Comparison of ENCODE assay signal across 2 cellular contexts in the genomic region with DNA sequence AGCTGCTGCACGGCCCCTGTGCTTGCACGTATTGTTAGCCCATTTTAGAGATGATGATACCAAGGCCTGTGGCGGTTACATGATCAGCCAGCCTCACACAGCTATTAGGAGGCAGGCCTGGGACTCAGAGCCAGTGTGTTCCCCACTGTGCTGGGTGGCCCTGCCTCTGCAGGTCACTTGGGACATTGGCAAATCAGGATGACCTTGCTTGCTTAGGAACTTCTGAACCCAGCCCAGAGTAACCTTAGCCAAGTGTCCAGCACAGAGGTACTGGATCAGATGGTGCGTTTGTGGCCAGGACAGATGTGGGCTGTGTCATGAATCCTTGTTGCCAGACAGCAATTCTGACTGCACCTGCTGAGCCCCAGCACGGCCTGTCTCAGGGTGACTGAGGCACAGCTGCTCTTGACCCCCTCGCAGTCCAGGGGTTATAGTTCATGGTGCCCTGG.
TF ChIP-seq lines count a peak whose summit lies in the region.

No MANE protein-coding gene starts in this region.

TF ChIP-seq in HEK293, 187 proteins besides CTCF, POLR2A, EP300 and RAD21:
- TF ChIP-seq, protein P1, sequence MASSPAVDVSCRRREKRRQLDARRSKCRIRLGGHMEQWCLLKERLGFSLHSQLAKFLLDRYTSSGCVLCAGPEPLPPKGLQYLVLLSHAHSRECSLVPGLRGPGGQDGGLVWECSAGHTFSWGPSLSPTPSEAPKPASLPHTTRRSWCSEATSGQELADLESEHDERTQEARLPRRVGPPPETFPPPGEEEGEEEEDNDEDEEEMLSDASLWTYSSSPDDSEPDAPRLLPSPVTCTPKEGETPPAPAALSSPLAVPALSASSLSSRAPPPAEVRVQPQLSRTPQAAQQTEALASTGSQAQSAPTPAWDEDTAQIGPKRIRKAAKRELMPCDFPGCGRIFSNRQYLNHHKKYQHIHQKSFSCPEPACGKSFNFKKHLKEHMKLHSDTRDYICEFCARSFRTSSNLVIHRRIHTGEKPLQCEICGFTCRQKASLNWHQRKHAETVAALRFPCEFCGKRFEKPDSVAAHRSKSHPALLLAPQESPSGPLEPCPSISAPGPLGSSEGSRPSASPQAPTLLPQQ (tag by site-specific recombination; IDR thresholded peaks at IDR 0.05), result 0 out of 2 replicates have a peak, but pooled peaks have one; percentile 1
- TF ChIP-seq ZNF664 (tag by site-specific recombination; IDR thresholded peaks at IDR 0.05), result no peak
TF ChIP-seq in HEK293: peak in this region for 1.

TF ChIP-seq in GM12878, 131 proteins besides CTCF, POLR2A, EP300 and RAD21:
- TF ChIP-seq ZNF622 (IDR thresholded peaks at IDR 0.05) (no peak), ATF3 (IDR thresholded peaks at IDR 0.05; ENCODE audit: borderline replicate concordance, extremely low read depth, low read depth, low read length) (no peak), KAT2A (conservative IDR thresholded peaks at IDR 0.05; ENCODE audit: control insufficient read depth, low read depth, low read length) (no peak), ZNF687 (IDR thresholded peaks at IDR 0.05) (no peak), CEBPZ (IDR thresholded peaks at IDR 0.05; ENCODE audit: low read depth, low read length) (no peak), SIX5 (IDR thresholded peaks at IDR 0.05; ENCODE audit: low read depth, low read length, severe bottlenecking) (no peak), RUNX3 (IDR thresholded peaks at IDR 0.05; ENCODE audit: low read length) (no peak), ZBTB40 (IDR thresholded peaks at IDR 0.05; ENCODE audit: borderline replicate concordance) (no peak), RFX5 (IDR thresholded peaks at IDR 0.05; ENCODE audit: low read depth, low read length) (no peak), EED (IDR thresholded peaks at IDR 0.05; ENCODE audit: low read depth) (no peak), IKZF1 (conservative IDR thresholded peaks at IDR 0.05) (no peak), ZNF384 (IDR thresholded peaks at IDR 0.05; ENCODE audit: borderline replicate concordance, low read depth, low read length) (no peak), NR2C1 (IDR thresholded peaks at IDR 0.05) (no peak), RBBP5 (conservative IDR thresholded peaks at IDR 0.05) (no peak), TCF3 (IDR thresholded peaks at IDR 0.05; ENCODE audit: borderline replicate concordance, insufficient read depth, low read depth, low read length) (no peak), LARP7 (IDR thresholded peaks at IDR 0.05) (no peak), IRF3 (IDR thresholded peaks at IDR 0.05) (no peak), CBFB (IDR thresholded peaks at IDR 0.05; ENCODE audit: low read depth) (no peak), ZZZ3 (IDR thresholded peaks at IDR 0.05; ENCODE audit: control insufficient read depth, insufficient read length, low read depth) (no peak)
- TF ChIP-seq, protein P2, sequence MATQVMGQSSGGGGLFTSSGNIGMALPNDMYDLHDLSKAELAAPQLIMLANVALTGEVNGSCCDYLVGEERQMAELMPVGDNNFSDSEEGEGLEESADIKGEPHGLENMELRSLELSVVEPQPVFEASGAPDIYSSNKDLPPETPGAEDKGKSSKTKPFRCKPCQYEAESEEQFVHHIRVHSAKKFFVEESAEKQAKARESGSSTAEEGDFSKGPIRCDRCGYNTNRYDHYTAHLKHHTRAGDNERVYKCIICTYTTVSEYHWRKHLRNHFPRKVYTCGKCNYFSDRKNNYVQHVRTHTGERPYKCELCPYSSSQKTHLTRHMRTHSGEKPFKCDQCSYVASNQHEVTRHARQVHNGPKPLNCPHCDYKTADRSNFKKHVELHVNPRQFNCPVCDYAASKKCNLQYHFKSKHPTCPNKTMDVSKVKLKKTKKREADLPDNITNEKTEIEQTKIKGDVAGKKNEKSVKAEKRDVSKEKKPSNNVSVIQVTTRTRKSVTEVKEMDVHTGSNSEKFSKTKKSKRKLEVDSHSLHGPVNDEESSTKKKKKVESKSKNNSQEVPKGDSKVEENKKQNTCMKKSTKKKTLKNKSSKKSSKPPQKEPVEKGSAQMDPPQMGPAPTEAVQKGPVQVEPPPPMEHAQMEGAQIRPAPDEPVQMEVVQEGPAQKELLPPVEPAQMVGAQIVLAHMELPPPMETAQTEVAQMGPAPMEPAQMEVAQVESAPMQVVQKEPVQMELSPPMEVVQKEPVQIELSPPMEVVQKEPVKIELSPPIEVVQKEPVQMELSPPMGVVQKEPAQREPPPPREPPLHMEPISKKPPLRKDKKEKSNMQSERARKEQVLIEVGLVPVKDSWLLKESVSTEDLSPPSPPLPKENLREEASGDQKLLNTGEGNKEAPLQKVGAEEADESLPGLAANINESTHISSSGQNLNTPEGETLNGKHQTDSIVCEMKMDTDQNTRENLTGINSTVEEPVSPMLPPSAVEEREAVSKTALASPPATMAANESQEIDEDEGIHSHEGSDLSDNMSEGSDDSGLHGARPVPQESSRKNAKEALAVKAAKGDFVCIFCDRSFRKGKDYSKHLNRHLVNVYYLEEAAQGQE (IDR thresholded peaks at IDR 0.05; ENCODE audit: low read depth, low read length), result no peak
